ENCODE assay signal across 7 cellular contexts in genomic region chr2:80547344-80547743, GRCh38.
"Had no signal": no experiment of that assay in that cellular context is flagged by ENCODE, and none has a peak within 500 bp of the region (broad histone marks: within the 10 kb centered on the region; RNA-seq: fewer than 3 reads in every experiment).

No MANE protein-coding gene starts in this region.

- ATAC-seq: HCT116, HepG2 had no signal

- H3K4me3 ChIP-seq: HAP-1 had no signal

- H3K9me3 ChIP-seq: HAP-1 had no signal

- DNase-seq: GOT3, HFFc6 had no signal

- H3K36me3 ChIP-seq: HAP-1 had no signal

- H3K4me1 Mint-ChIP-seq: IgD-negative memory B cell had no signal

- H3K27ac ChIP-seq: HL-60 had no signal

- H3K4me1 ChIP-seq: HAP-1 had no signal

- H3K27me3 Mint-ChIP-seq: IgD-negative memory B cell had no signal

- H3K27ac Mint-ChIP-seq: HFFc6 had no signal

- H3K36me3 Mint-ChIP-seq: IgD-negative memory B cell had no signal

- H3K4me3 Mint-ChIP-seq: HFFc6, IgD-negative memory B cell had no signal
